Comparison of ENCODE assay signal across 19 cellular contexts in genomic region chr2:61359058-61359457, GRCh38.
DNase-seq lines count a peak whose midpoint lies in the region; ATAC-seq and TF ChIP-seq lines count a peak whose summit lies in the region.
"Had no signal": no experiment of that assay in that cellular context is flagged by ENCODE, and none has a peak within 500 bp of the region (broad histone marks: within the 10 kb centered on the region; RNA-seq: fewer than 3 reads in every experiment).

No MANE protein-coding gene starts in this region.

- H3K4me3 ChIP-seq in right atrium auricular region (no peak overlapping the region), SK-N-MC (no peak overlapping the region), left ventricle myocardium inferior (peak overlapping the region; percentile 0), psoas muscle (no peak overlapping the region)
- H3K4me3 ChIP-seq: BLaER1, GM23338 had no signal

- no peak for DNase-seq in Right ventricle myocardium inferior (ENCODE audit: missing footprints)
- DNase-seq in right atrium auricular region (ENCODE audit: low spot score): no peak
- DNase-seq in SK-N-MC (ENCODE audit: low read depth, low spot score): no peak
- no peak for DNase-seq in left ventricle myocardium inferior
- DNase-seq in psoas muscle: no peak
- DNase-seq in dedifferentiated amniotic fluid mesenchymal stem cell (ENCODE audit: extremely low spot score): no peak
- no peak for DNase-seq in NCI-H2227 (lab: John Stamatoyannopoulos, UW; ENCODE audit: unreplicated experiment)
- DNase-seq: CD4-positive, alpha-beta memory T cell; DMS153; DMS79; GDM1; H7; HFFc6 had no signal

- H3K27me3 ChIP-seq in right atrium auricular region (no peaks in the 10 kb centered on the region), left ventricle myocardium inferior (ENCODE audit: low read depth) (no peaks in the 10 kb centered on the region), psoas muscle (ENCODE audit: insufficient read depth in 3 of 3, low read length in 2 of 3) (no peaks in the 10 kb centered on the region)
- H3K27me3 ChIP-seq: BLaER1 had no signal

- H3K27ac ChIP-seq in right atrium auricular region (peak overlapping the region in 1 of 2 donors; percentile 23), SK-N-MC (peak overlapping the region; percentile 45; the same call in 1 of the 2 replicates), left ventricle myocardium inferior (replicated peaks) (peak overlapping the region; percentile 69), psoas muscle (peak overlapping the region; percentile 25)
- H3K27ac ChIP-seq: 22Rv1, BLaER1 had no signal

- no peak overlapping the region for H3K9ac ChIP-seq in SK-N-MC (ENCODE audit: insufficient read length)
- H3K9ac ChIP-seq: BLaER1 had no signal

- H3K4me1 ChIP-seq in right atrium auricular region (peaks cover 0 to 24% of the 10 kb centered on the region in 2 donors), left ventricle myocardium inferior (peaks cover 47% of the 10 kb centered on the region), psoas muscle (peaks cover 30% of the 10 kb centered on the region)

- H3K9me3 ChIP-seq in right atrium auricular region (peaks cover 0 to 6% of the 10 kb centered on the region in 2 donors), SK-N-MC (ENCODE audit: low read depth, low read length) (peaks cover 11% of the 10 kb centered on the region), left ventricle myocardium inferior (replicated peaks) (peaks cover 8% of the 10 kb centered on the region), psoas muscle (peaks cover 4% of the 10 kb centered on the region)

- TF ChIP-seq CTCF in right atrium auricular region (IDR thresholded peaks at IDR 0.05) (no peak), left ventricle myocardium inferior (IDR thresholded peaks at IDR 0.05; ENCODE audit: borderline replicate concordance) (no peak), psoas muscle (IDR thresholded peaks at IDR 0.05) (no peak)

- H3K36me3 ChIP-seq in right atrium auricular region (peaks cover 11% of the 10 kb centered on the region), SK-N-MC (ENCODE audit: insufficient read depth, low read length) (peaks cover 37% of the 10 kb centered on the region), left ventricle myocardium inferior (peaks cover 19% of the 10 kb centered on the region), psoas muscle (ENCODE audit: insufficient read depth in 1 of 2, low read depth in 1 of 2) (peaks cover 0 to 15% of the 10 kb centered on the region in 2 donors)

- ATAC-seq in Right ventricle myocardium inferior: peak; percentile 13
- ATAC-seq in psoas muscle: peak in 2 of 4 donors; percentile 52 to 61
- no peak for ATAC-seq in HG03280 (IDR thresholded peaks at IDR 0.05; ENCODE audit: unreplicated experiment)
- ATAC-seq: GM23338, HCT116, HepG2 had no signal

- intact Hi-C loops in Right ventricle myocardium inferior (cut with DNase I) (loop anchor here (5.0 kb wide), 1 partner anchor 113 kb away; the partner anchor contains the start of gene USP34), left ventricle myocardium inferior (cut with micrococcal nuclease) (no loop called here), psoas muscle (cut with DNase I) (no loop called here)
